ENCODE assay signal across 8 cellular contexts in genomic region chr19:7679771-7680605, GRCh38. TPM values are rescaled to one million over a fixed set of nuclear protein-coding genes. Genes with fewer than 3 reads are reported as not detected.
DNase-seq lines count a peak whose midpoint lies in the region; ATAC-seq and TF ChIP-seq lines count a peak whose summit lies in the region.

No MANE protein-coding gene starts in this region.

- H3K27me3 Mint-ChIP-seq in naive thymus-derived CD8-positive, alpha-beta T cell, result peaks cover 6 to 28% (median 17%) of the 10 kb centered on the region in 5 donors

- peak overlapping the region; percentile 93 for H2AK9ac ChIP-seq in IMR-90 (replicated peaks; ENCODE audit: low read depth, low read length, poor library complexity)

- peaks cover 20 to 55% (median 54%) of the 10 kb centered on the region in 4 donors for H3K4me1 Mint-ChIP-seq in naive thymus-derived CD8-positive, alpha-beta T cell

- H3K9me3 ChIP-seq in IMR-90 (ENCODE audit: control insufficient read depth, insufficient read depth, low read length), result no peaks in the 10 kb centered on the region

- POLR2A ChIA-PET in BJ (lab: Charles Lee), result no interaction called here
- POLR2A ChIA-PET in IMR-90 (lab: Charles Lee; ENCODE audit: unreplicated experiment), result no interaction called here
- POLR2A ChIA-PET in naive thymus-derived CD8-positive, alpha-beta T cell (lab: Charles Lee), result interaction anchor here (0.8 to 2.2 kb wide), 14 partner anchors 9 to 331 kb away, joined by 3 to 29 read pairs (median 6); partner anchors contain the start of genes ARHGEF18, FCER2, PET100 and STXBP2

- ATAC-seq in IMR-90 (ENCODE audit: low read depth), result no peak
- ATAC-seq in naive thymus-derived CD8-positive, alpha-beta T cell, result no peak
- ATAC-seq in GM19452 (IDR thresholded peaks at IDR 0.05; ENCODE audit: unreplicated experiment), result no peak
- ATAC-seq in HG03520 (IDR thresholded peaks at IDR 0.05; ENCODE audit: unreplicated experiment), result no peak

- peaks cover 0 to 18% (median 0%) of the 10 kb centered on the region in 3 donors for H3K36me3 Mint-ChIP-seq in naive thymus-derived CD8-positive, alpha-beta T cell

- H3K79me1 ChIP-seq in IMR-90 (ENCODE audit: low read depth in 1 of 2, low read length in 2 of 2), result peaks cover 0 to 28% of the 10 kb centered on the region in 2 experiments; a peak in 3 of 4 replicates

- peaks cover 4% of the 10 kb centered on the region; the same call in 1 of the 2 replicates for H3K4me1 ChIP-seq in IMR-90 (ENCODE audit: control insufficient read depth, insufficient read depth, low read length)

- peak overlapping the region; percentile 59; the same call in 1 of the 2 replicates for H2BK120ac ChIP-seq in IMR-90 (ENCODE audit: low read depth, low read length)

- H3K9me1 ChIP-seq in IMR-90 (ENCODE audit: insufficient read depth, low read length), result peaks cover 3% of the 10 kb centered on the region

- no peak for DNase-seq in BJ (ENCODE audit: low read depth)
- no peak for DNase-seq in IMR-90
- DNase-seq in choroid plexus epithelial cell (ENCODE audit: low read depth), result no peak
- no peak for DNase-seq in naive thymus-derived CD8-positive, alpha-beta T cell
- DNase-seq in NCI-H2081 treated with DMSO at 0.1 percent for 48 hours (lab: John Stamatoyannopoulos, UW), result no peak
- no peak for DNase-seq in islet precursor cell

- H3K9ac ChIP-seq in IMR-90 (ENCODE audit: low read depth, low read length), result peak overlapping the region; percentile 57

- peak overlapping the region in 9 of 10 donors; percentile 55 to 91 (median 77) for H3K27ac Mint-ChIP-seq in naive thymus-derived CD8-positive, alpha-beta T cell

- H2BK20ac ChIP-seq in IMR-90 (ENCODE audit: low read depth, low read length), result no peak overlapping the region

- peak overlapping the region; percentile 100 for H2AFZ ChIP-seq in IMR-90 (replicated peaks; ENCODE audit: low read length, poor library complexity)

- H4K8ac ChIP-seq in IMR-90 (ENCODE audit: low read depth in 2 of 2, low read length in 2 of 2), result peak overlapping the region; percentile 89 to 99

- H3K36me3 ChIP-seq in BJ (ENCODE audit: control insufficient read depth, insufficient read depth, low read length) (peaks cover 8% of the 10 kb centered on the region), IMR-90 (ENCODE audit: control insufficient read depth, insufficient read depth, low read length) (peaks cover 11% of the 10 kb centered on the region; the same call in 1 of the 2 replicates)

- peak overlapping the region; percentile 68 for H2AK5ac ChIP-seq in IMR-90 (ENCODE audit: low read depth, low read length)

- H3K4me3 Mint-ChIP-seq in naive thymus-derived CD8-positive, alpha-beta T cell, result peak overlapping the region; percentile 47 to 94 (median 85)

- H4K91ac ChIP-seq in IMR-90 (ENCODE audit: insufficient read depth, low read depth, low read length), result peak overlapping the region; percentile 55; the same call in 1 of the 2 replicates

- H3K18ac ChIP-seq in IMR-90 (ENCODE audit: low read depth, low read length), result no peak overlapping the region

- peak overlapping the region; percentile 93 for H3K4me2 ChIP-seq in IMR-90 (ENCODE audit: low read depth, low read length)

- H2BK5ac ChIP-seq in IMR-90 (ENCODE audit: low read depth, low read length, poor library complexity, severe bottlenecking), result no peak overlapping the region

- H3K14ac ChIP-seq in IMR-90 (replicated peaks; ENCODE audit: low read depth, low read length), result peak overlapping the region; percentile 78; the same call in 1 of the 2 replicates

- H3K27ac ChIP-seq in IMR-90 (ENCODE audit: insufficient read depth, low read length), result no peak overlapping the region; the same call in 1 of the 2 replicates

- no TSS peak for BruUV-seq in IMR-90 (replicated peaks; lab: Mats Ljungman, UMichigan)

- no peak overlapping the region for H2BK15ac ChIP-seq in IMR-90 (ENCODE audit: low read depth, low read length)

- H4K5ac ChIP-seq in IMR-90 (ENCODE audit: low read depth, low read length), result peak overlapping the region; percentile 95

- no peaks in the 10 kb centered on the region for H3K9me3 Mint-ChIP-seq in naive thymus-derived CD8-positive, alpha-beta T cell

- H3K56ac ChIP-seq in IMR-90 (ENCODE audit: extremely low read depth, insufficient read depth, low read length), result no peak overlapping the region

- dilution Hi-C loops in IMR-90 (cut with HindIII; ENCODE audit: low sequenced_read_pairs, unreplicated experiment), result no loop called here

- TF ChIP-seq RAD21 in IMR-90 (IDR thresholded peaks at IDR 0.05; ENCODE audit: low read length), result no peak

- peak overlapping the region; percentile 10; the same call in 1 of the 2 replicates for H3K4me3 ChIP-seq in BJ (ENCODE audit: low read depth, low read length)
- peak overlapping the region; percentile 32 for H3K4me3 ChIP-seq in IMR-90 (ENCODE audit: insufficient read depth, low read depth, low read length)
- peak overlapping the region; percentile 34 for H3K4me3 ChIP-seq in choroid plexus epithelial cell (ENCODE audit: low read depth, low read length)

- no peak for TF ChIP-seq POLR2A in IMR-90 (IDR thresholded peaks at IDR 0.05; ENCODE audit: low read depth, low read length)

- in situ Hi-C loops in IMR-90 (cut with MboI; ENCODE audit: low sequenced_read_pairs), result loop anchor here (10.0 kb wide), 1 partner anchor 115 kb away; no protein-coding TSS in a partner anchor

- peak overlapping the region; percentile 90 for H3K4ac ChIP-seq in IMR-90 (ENCODE audit: low read depth, low read length)

- CTCF ChIA-PET in BJ (lab: Yijun Ruan, JAX) (interaction anchor here (0.7 to 3.0 kb wide), 25 partner anchors 10 to 331 kb away, joined by 3 to 91 read pairs (median 5); partner anchors contain the start of genes ARHGEF18, CLEC4M, PCP2 and RETN), IMR-90 (lab: Yijun Ruan, JAX) (interaction anchor here (0.6 to 1.3 kb wide), 4 partner anchors 19 to 480 kb away, joined by 3 to 6 read pairs (median 3); no protein-coding TSS in a partner anchor)

- H3K27me3 ChIP-seq in BJ (ENCODE audit: control insufficient read depth, insufficient read depth, low read length), result no peaks in the 10 kb centered on the region; the same call in 1 of the 2 replicates
- peaks cover 8% of the 10 kb centered on the region for H3K27me3 ChIP-seq in IMR-90 (ENCODE audit: control insufficient read depth, insufficient read depth, low read length)

- H4K20me1 ChIP-seq in IMR-90 (ENCODE audit: insufficient read depth, low read length), result peaks cover 4% of the 10 kb centered on the region

- TF ChIP-seq CTCF in BJ (IDR thresholded peaks at IDR 0.05; ENCODE audit: insufficient read depth, low read depth, low read length) (no peak), IMR-90 (conservative IDR thresholded peaks at IDR 0.05; ENCODE audit: low read depth, low read length) (no peak), choroid plexus epithelial cell (conservative IDR thresholded peaks at IDR 0.05; ENCODE audit: low read depth, low read length) (no peak)

- 70% methylated on average over 9 of the region's 22 CpGs; no CpG with 5 or more reads in 1 of the 2 experiments for WGBS in IMR-90 (ENCODE audit: extremely low coverage in 2 of 2, insufficient read length in 1 of 2), 2 experiments

- intact Hi-C loops in IMR-90 (cut with micrococcal nuclease), result loop anchor here (1.0 to 2.0 kb wide), 4 partner anchors 28 to 326 kb away; partner anchors contain the start of genes PET100 and XAB2

- H3K23ac ChIP-seq in IMR-90 (ENCODE audit: low read depth, low read length), result no peak overlapping the region

TF ChIP-seq in IMR-90, 13 proteins besides CTCF, POLR2A, EP300 and RAD21 (continues in another document):
- TF ChIP-seq CEBPB (IDR thresholded peaks at IDR 0.05; ENCODE audit: low read depth, low read length), result no peak

RNA-seq across cellular contexts. Expression of gene TRAPPC5, which starts 0.6 kb away (rescaled TPM):
- polyA plus RNA-seq in BJ (2011; rRNA removed), result 59.7 and 85.1 TPM in 2 replicates
- polyA minus RNA-seq in BJ (2011; rRNA and poly(A)+ RNA removed), result 22.9 and 37.9 TPM in 2 replicates
- total RNA-seq in IMR-90 (2012; rRNA removed), result 54.7 and 73.0 TPM in 2 replicates
- polyA plus RNA-seq in IMR-90 (2012; rRNA removed), result 109 and 185 TPM in 2 replicates
- polyA plus RNA-seq in IMR-90 (2012; cell fraction: cytosol; rRNA removed), result 49.6 and 159 TPM in 2 replicates
- 34.9 and 73.1 TPM in 2 replicates for polyA plus RNA-seq in IMR-90 (2012; cell fraction: nucleus; rRNA removed; ENCODE audit: low replicate concordance)
- total RNA-seq in naive thymus-derived CD8-positive, alpha-beta T cell, result 10 to 100 TPM; 66.5 to 71.8 TPM
- 100 to 1,000 TPM; 154 to 208 (median 170) TPM for polyA plus RNA-seq in naive thymus-derived CD8-positive, alpha-beta T cell

RNA-seq across cellular contexts. Expression of gene MCEMP1, which starts 3.1 kb away (rescaled TPM):
- polyA plus RNA-seq in BJ (2011; rRNA removed) (not detected in 2 replicates), IMR-90 (2012; rRNA removed) (0.15 TPM in 1 of 2 replicates, not detected in the other)
- not detected in 2 replicates for polyA minus RNA-seq in BJ (2011; rRNA and poly(A)+ RNA removed)
- total RNA-seq in IMR-90 (2012; rRNA removed), result not detected in 2 replicates
- polyA plus RNA-seq in IMR-90 (2012; cell fraction: cytosol; rRNA removed), result not detected in 2 replicates
- not detected in 2 replicates for polyA plus RNA-seq in IMR-90 (2012; cell fraction: nucleus; rRNA removed; ENCODE audit: low replicate concordance)
- not detected for total RNA-seq in naive thymus-derived CD8-positive, alpha-beta T cell
- under 1 TPM in 1 of 3 donors, not detected in 2; 0.12 TPM for polyA plus RNA-seq in naive thymus-derived CD8-positive, alpha-beta T cell

RNA-seq across cellular contexts. Expression of gene RETN, which starts 11.1 kb away (rescaled TPM):
- polyA plus RNA-seq in BJ (2011; rRNA removed) (not detected in 2 replicates), IMR-90 (2012; rRNA removed) (not detected in 2 replicates)
- polyA minus RNA-seq in BJ (2011; rRNA and poly(A)+ RNA removed), result not detected in 2 replicates
- not detected in 2 replicates for total RNA-seq in IMR-90 (2012; rRNA removed)
- not detected in 2 replicates for polyA plus RNA-seq in IMR-90 (2012; cell fraction: cytosol; rRNA removed)
- polyA plus RNA-seq in IMR-90 (2012; cell fraction: nucleus; rRNA removed; ENCODE audit: low replicate concordance), result not detected in 2 replicates
- total RNA-seq in naive thymus-derived CD8-positive, alpha-beta T cell, result not detected
- polyA plus RNA-seq in naive thymus-derived CD8-positive, alpha-beta T cell, result 10 to 100 TPM in 1 of 3 donors, 1 to 10 TPM in 2; 6.5 to 12.8 (median 8.7) TPM

RNA-seq across cellular contexts. Expression of gene FCER2, which starts 21.9 kb away (rescaled TPM):
- polyA plus RNA-seq in BJ (2011; rRNA removed), result not detected in 2 replicates
- polyA minus RNA-seq in BJ (2011; rRNA and poly(A)+ RNA removed), result not detected in 2 replicates
- total RNA-seq in IMR-90 (2012; rRNA removed), result not detected in 2 replicates
- not detected in 2 replicates for polyA plus RNA-seq in IMR-90 (2012; rRNA removed)
- polyA plus RNA-seq in IMR-90 (2012; cell fraction: cytosol; rRNA removed), result not detected in 2 replicates
- polyA plus RNA-seq in IMR-90 (2012; cell fraction: nucleus; rRNA removed; ENCODE audit: low replicate concordance), result not detected in 2 replicates
- 1 to 10 TPM; 1.7 to 2.3 TPM for total RNA-seq in naive thymus-derived CD8-positive, alpha-beta T cell
- under 1 TPM in 2 of 3 donors, not detected in 1; 0.23 to 0.38 TPM for polyA plus RNA-seq in naive thymus-derived CD8-positive, alpha-beta T cell

RNA-seq across cellular contexts. Expression of gene STXBP2, which starts 43.1 kb away (rescaled TPM):
- polyA plus RNA-seq in BJ (2011; rRNA removed) (28.6 and 39.4 TPM in 2 replicates), IMR-90 (2012; rRNA removed) (12.5 and 12.6 TPM in 2 replicates)
- polyA minus RNA-seq in BJ (2011; rRNA and poly(A)+ RNA removed), result 39.9 and 55.0 TPM in 2 replicates
- total RNA-seq in IMR-90 (2012; rRNA removed), result 3.9 and 8.6 TPM in 2 replicates
- polyA plus RNA-seq in IMR-90 (2012; cell fraction: cytosol; rRNA removed), result 13.3 TPM in 2 replicates
- 63.8 and 80.0 TPM in 2 replicates for polyA plus RNA-seq in IMR-90 (2012; cell fraction: nucleus; rRNA removed; ENCODE audit: low replicate concordance)
- total RNA-seq in naive thymus-derived CD8-positive, alpha-beta T cell, result 100 to 1,000 TPM; 165 to 184 TPM
- polyA plus RNA-seq in naive thymus-derived CD8-positive, alpha-beta T cell, result 10 to 100 TPM; 50.4 to 63.2 (median 54.9) TPM
